In genomic region chr2:199594443-199594842, GRCh38 we compare ENCODE assay signal across 25 cellular contexts.
"Had no signal": no experiment of that assay in that cellular context is flagged by ENCODE, and none has a peak within 500 bp of the region (broad histone marks: within the 10 kb centered on the region; RNA-seq: fewer than 3 reads in every experiment).

No MANE protein-coding gene starts in this region.

- H3K36me3 ChIP-seq: heart left ventricle, left lung, lower lobe of right lung, pancreas, prostate gland, sigmoid colon, spleen, tibial nerve, vagina had no signal

- H3K27me3 ChIP-seq: pancreas, sigmoid colon, tibial nerve, vagina had no signal

- H3K36me3 Mint-ChIP-seq: immature natural killer cell; naive thymus-derived CD8-positive, alpha-beta T cell; stimulated activated naive B cell treated with anti-CD40 and anti-IgM and Interleukin-4, amounts not matched to agents 10 μg/mL and 1 μg/mL and 100 μg/mL, for 72 hours; type B pancreatic cell had no signal

- H3K9me3 ChIP-seq: heart left ventricle, left lung, lower lobe of right lung, pancreas, prostate gland, sigmoid colon, spleen, tibial nerve, vagina had no signal

- H3K4me1 Mint-ChIP-seq: immature natural killer cell had no signal

- H3K9me3 Mint-ChIP-seq: stimulated activated naive B cell treated with anti-CD40 and anti-IgM and Interleukin-4, amounts not matched to agents 10 μg/mL and 1 μg/mL and 100 μg/mL, for 72 hours; stimulated activated naive CD8-positive, alpha-beta T cell treated with anti-CD3 and anti-CD28 coated beads, Interleukin-15, Interleukin-2, amounts not matched to agents 100 ng/mL and 50 ng/mL, for 24 hours; type B pancreatic cell had no signal

- H3K4me1 ChIP-seq: heart left ventricle, left lung, lower lobe of right lung, pancreas, prostate gland, sigmoid colon, spleen, vagina had no signal

- H3K4me3 Mint-ChIP-seq: immature natural killer cell; naive thymus-derived CD8-positive, alpha-beta T cell; stimulated activated naive B cell treated with anti-CD40 and anti-IgM and Interleukin-4, amounts not matched to agents 10 μg/mL and 1 μg/mL and 100 μg/mL, for 72 hours; stimulated activated naive CD8-positive, alpha-beta T cell treated with anti-CD3 and anti-CD28 coated beads, Interleukin-15, Interleukin-2, amounts not matched to agents 100 ng/mL and 50 ng/mL, for 24 hours; type B pancreatic cell had no signal

- H3K27me3 Mint-ChIP-seq: stimulated activated naive B cell treated with anti-CD40 and anti-IgM and Interleukin-4, amounts not matched to agents 10 μg/mL and 1 μg/mL and 100 μg/mL, for 72 hours had no signal

- DNase-seq: heart left ventricle; hypothalamus; immature natural killer cell; kidney; left colon; left lung; lower lobe of right lung; mammary epithelial cell; mesenchymal stem cell; naive thymus-derived CD8-positive, alpha-beta T cell; nucleus accumbens; retina; right cardiac atrium; sigmoid colon; small intestine; spleen; stimulated activated CD4-positive, alpha-beta T cell treated with anti-CD3 and anti-CD28 coated beads, Interleukin-4, amount 100 ng/mL, for 24 hours; stimulated activated naive B cell treated with anti-CD40 and anti-IgM and Interleukin-4, amounts not matched to agents 10 μg/mL and 1 μg/mL and 100 μg/mL, for 72 hours; substantia nigra had no signal

- ATAC-seq: heart left ventricle; left colon; left lung; naive thymus-derived CD8-positive, alpha-beta T cell; pancreas; right cardiac atrium; stimulated activated naive B cell treated with anti-CD40 and anti-IgM and Interleukin-4, amounts not matched to agents 10 μg/mL and 1 μg/mL and 100 μg/mL, for 72 hours had no signal

- H3K4me3 ChIP-seq: heart left ventricle, left lung, lower lobe of right lung, pancreas, prostate gland, sigmoid colon, spleen, tibial nerve, vagina had no signal

- H3K27ac ChIP-seq: heart left ventricle, left lung, lower lobe of right lung, pancreas, prostate gland, sigmoid colon, spleen, tibial nerve, vagina had no signal

- H3K27ac Mint-ChIP-seq: immature natural killer cell; naive thymus-derived CD8-positive, alpha-beta T cell; stimulated activated naive B cell treated with anti-CD40 and anti-IgM and Interleukin-4, amounts not matched to agents 10 μg/mL and 1 μg/mL and 100 μg/mL, for 72 hours; stimulated activated naive CD8-positive, alpha-beta T cell treated with anti-CD3 and anti-CD28 coated beads, Interleukin-15, Interleukin-2, amounts not matched to agents 100 ng/mL and 50 ng/mL, for 24 hours; type B pancreatic cell had no signal
